ENCODE assay signal across 24 cellular contexts in the genomic region with DNA sequence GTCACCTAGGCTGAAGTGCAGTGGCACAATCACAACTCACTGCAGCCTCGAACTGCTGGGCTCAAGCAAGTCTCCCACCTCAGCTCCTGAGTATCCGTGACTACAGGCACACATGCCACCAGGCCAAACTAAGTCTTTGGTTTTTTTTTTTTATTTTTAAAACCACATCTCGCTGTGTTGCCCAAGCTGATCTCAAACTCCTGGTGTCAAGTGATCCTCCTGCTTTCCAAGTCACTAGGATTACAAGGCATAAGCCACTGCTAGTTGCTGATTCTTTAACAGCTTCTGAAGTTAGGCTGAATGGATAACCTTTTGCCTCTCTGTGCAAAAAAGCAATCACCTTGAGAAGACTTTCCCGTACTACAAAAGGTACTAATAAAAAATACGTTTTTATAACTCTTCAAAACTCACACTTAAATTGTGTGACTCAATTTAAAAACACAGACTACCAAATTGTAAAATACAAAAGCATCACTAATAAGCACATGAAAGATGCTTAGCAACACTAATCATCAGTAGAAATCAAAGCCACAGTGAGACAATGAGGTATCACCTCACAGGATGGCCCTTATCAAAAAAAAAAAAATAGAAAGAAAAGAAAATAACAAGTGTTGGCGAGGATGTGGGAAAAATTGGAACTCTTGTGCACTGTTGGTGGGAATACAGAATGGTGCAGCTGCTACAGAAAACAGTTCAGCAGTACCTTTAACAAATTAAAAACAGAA.
"Had no signal": no experiment of that assay in that cellular context is flagged by ENCODE, and none has a peak within 500 bp of the region (broad histone marks: within the 10 kb centered on the region; RNA-seq: fewer than 3 reads in every experiment).

No MANE protein-coding gene starts in this region.

- H3K4me3 Mint-ChIP-seq: activated CD8-positive, alpha-beta T cell treated with anti-CD3 and anti-CD28 coated beads for 36 hours; activated naive CD8-positive, alpha-beta T cell treated with anti-CD3 and anti-CD28 coated beads, Interleukin-2, amount 10 ng/mL, durations not matched to agents 7 days and 5 days; activated T-cell treated with anti-CD3 and anti-CD28 coated beads, Interleukin-2, amount 50 U/mL, for 72 hours; T-helper 1 cell treated with Interleukin-12 subunit alpha and Interleukin-12 subunit beta and Interleukin-4 antibody, amounts not matched to agents 30 μg/mL and 1 μg/mL, for 36 hours had no signal

- H3K9me3 Mint-ChIP-seq: activated CD8-positive, alpha-beta T cell treated with anti-CD3 and anti-CD28 coated beads for 36 hours had no signal

- H3K27ac Mint-ChIP-seq: activated CD8-positive, alpha-beta T cell treated with anti-CD3 and anti-CD28 coated beads for 36 hours; activated naive CD8-positive, alpha-beta T cell treated with anti-CD3 and anti-CD28 coated beads, Interleukin-2, amount 10 ng/mL, durations not matched to agents 7 days and 5 days; activated T-cell treated with anti-CD3 and anti-CD28 coated beads, Interleukin-2, amount 50 U/mL, for 72 hours; T-helper 1 cell treated with Interleukin-12 subunit alpha and Interleukin-12 subunit beta and Interleukin-4 antibody, amounts not matched to agents 30 μg/mL and 1 μg/mL, for 36 hours had no signal

- DNase-seq: activated CD4-positive, alpha-beta T cell treated with anti-CD3 and anti-CD28 coated beads for 4 hours; activated CD8-positive, alpha-beta memory T cell treated with anti-CD3 and anti-CD28 coated beads, Interleukin-2, amount 50 U/mL, for 4 hours; activated CD8-positive, alpha-beta T cell treated with anti-CD3 and anti-CD28 coated beads for 36 hours; activated naive CD4-positive, alpha-beta T cell treated with anti-CD3 and anti-CD28 coated beads, Interleukin-2, amount 50 U/mL, for 16 hours; activated naive CD8-positive, alpha-beta T cell treated with anti-CD3 and anti-CD28 coated beads, Interleukin-2, amount 10 ng/mL, durations not matched to agents 7 days and 5 days; activated T-cell treated with anti-CD3 and anti-CD28 coated beads, Interleukin-2, amount 50 U/mL, for 72 hours; adrenal gland; anterior cingulate cortex; caudate nucleus; Karpas-422; MM.1S; NCI-H1105; NCI-H1436; NCI-H1694 treated with DMSO at 0.1 percent for 48 hours; NCI-H2081; NCI-H510A treated with DMSO at 0.1 percent for 48 hours; NCI-H69; NK-92 treated with Interleukin-12 subunit alpha and Interleukin-12 subunit beta, amount 100 ng/mL, for 24 hours; OCI-M1; Peyer's patch; Right ventricle myocardium superior had no signal

- H3K4me3 ChIP-seq: adrenal gland, breast epithelium, Peyer's patch had no signal

- H3K4me1 Mint-ChIP-seq: activated naive CD8-positive, alpha-beta T cell treated with anti-CD3 and anti-CD28 coated beads, Interleukin-2, amount 10 ng/mL, durations not matched to agents 7 days and 5 days had no signal

- H3K36me3 ChIP-seq: adrenal gland, breast epithelium, Peyer's patch had no signal

- H3K4me1 ChIP-seq: breast epithelium had no signal

- H3K27me3 ChIP-seq: adrenal gland, breast epithelium, Peyer's patch had no signal

- H3K9me3 ChIP-seq: adrenal gland, breast epithelium, Peyer's patch had no signal

- H3K27ac ChIP-seq: adrenal gland, breast epithelium, Peyer's patch had no signal

- ATAC-seq: activated CD4-positive, CD25-positive, alpha-beta regulatory T cell treated with anti-CD3 and anti-CD28 coated beads, Interleukin-2, amount 50 U/mL, for 24 hours; activated CD8-positive, alpha-beta T cell treated with anti-CD3 and anti-CD28 coated beads for 36 hours; activated T-cell treated with anti-CD3 and anti-CD28 coated beads, Interleukin-2, amount 50 U/mL, for 72 hours had no signal
